Comparison of ENCODE assay signal across 20 cellular contexts in the genomic region with DNA sequence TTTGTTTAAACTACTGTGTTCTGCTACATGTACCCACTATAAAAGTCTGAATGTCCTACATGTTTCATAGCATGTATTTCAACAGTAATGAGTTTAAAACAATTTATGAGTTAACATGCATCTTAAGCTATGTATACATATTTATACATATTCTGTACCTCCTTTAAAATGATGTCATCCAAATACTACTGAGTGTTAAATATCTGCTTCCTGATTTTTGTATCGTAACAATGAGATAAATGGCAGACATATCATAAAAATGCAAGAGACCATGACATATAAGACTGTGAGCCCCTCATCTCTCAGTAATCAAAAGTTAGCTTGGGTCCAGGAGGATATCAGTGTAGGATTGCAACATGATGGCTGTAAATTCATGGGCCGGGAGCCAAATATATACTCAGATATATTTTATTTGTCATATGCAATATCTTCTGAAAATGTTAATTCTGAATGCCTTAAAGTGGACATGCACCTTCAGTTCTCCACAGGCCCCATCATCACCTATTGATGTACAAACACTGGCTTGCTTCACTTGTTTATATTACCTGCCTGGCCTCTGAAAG. TPM values are rescaled to one million over a fixed set of nuclear protein-coding genes. Genes with fewer than 3 reads are reported as not detected.
DNase-seq lines count a peak whose midpoint lies in the region; ATAC-seq and TF ChIP-seq lines count a peak whose summit lies in the region.
"Had no signal": no experiment of that assay in that cellular context is flagged by ENCODE, and none has a peak within 500 bp of the region (broad histone marks: within the 10 kb centered on the region; RNA-seq: fewer than 3 reads in every experiment).

No MANE protein-coding gene starts in this region.

- H3K36me3 Mint-ChIP-seq in MCF 10A (ENCODE audit: insufficient read depth, unreplicated experiment) (no peaks in the 10 kb centered on the region), mesothelial cell of epicardium (peaks cover 6% of the 10 kb centered on the region), type B pancreatic cell (no peaks in the 10 kb centered on the region)
- H3K36me3 Mint-ChIP-seq: activated naive CD4-positive, alpha-beta T cell treated with anti-CD3 and anti-CD28 coated beads, Interleukin-2, amount 50 U/mL, for 24 hours had no signal

- no peaks in the 10 kb centered on the region for H3K36me3 ChIP-seq in breast epithelium
- H3K36me3 ChIP-seq: gastrocnemius medialis, HAP-1, right lobe of liver had no signal

- intact Hi-C loops in breast epithelium (cut with DNase I; ENCODE audit: low total_unique reads) = no loop called here
- intact Hi-C loops in MCF 10A (cut with micrococcal nuclease) = no loop called here

- peak overlapping the region; percentile 53 to 63 (median 55) for H3K4me3 ChIP-seq in breast epithelium
- peak overlapping the region; percentile 83 for H3K4me3 ChIP-seq in coronary artery
- H3K4me3 ChIP-seq: HAP-1 had no signal

- H3K27me3 ChIP-seq in breast epithelium = no peaks in the 10 kb centered on the region
- H3K27me3 ChIP-seq: gastrocnemius medialis, right lobe of liver had no signal

- CTCF ChIA-PET in MCF 10A (lab: Yijun Ruan, JAX) = interaction anchor here (0.7 to 1.2 kb wide), 2 partner anchors 33 to 48 kb away, joined by 3 read pairs; no protein-coding TSS in a partner anchor

- H3K27ac ChIP-seq in breast epithelium (peak overlapping the region in 1 of 2 donors; percentile 49), coronary artery (no peak overlapping the region)
- H3K27ac ChIP-seq: 22Rv1, gastrocnemius medialis, VCaP had no signal

- H3K9me3 Mint-ChIP-seq in MCF 10A (ENCODE audit: unreplicated experiment) (no peaks in the 10 kb centered on the region), mesothelial cell of epicardium (no peaks in the 10 kb centered on the region), type B pancreatic cell (no peaks in the 10 kb centered on the region)
- H3K9me3 Mint-ChIP-seq: activated naive CD4-positive, alpha-beta T cell treated with anti-CD3 and anti-CD28 coated beads, Interleukin-2, amount 50 U/mL, for 24 hours; naive thymus-derived CD4-positive, alpha-beta T cell had no signal

- H3K4me1 Mint-ChIP-seq in MCF 10A (ENCODE audit: insufficient read depth, unreplicated experiment) (no peaks in the 10 kb centered on the region), mesothelial cell of epicardium (peaks cover 36% of the 10 kb centered on the region), type B pancreatic cell (ENCODE audit: unreplicated experiment) (peaks cover 9% of the 10 kb centered on the region)

- no peaks in the 10 kb centered on the region for H3K4me1 ChIP-seq in breast epithelium
- H3K4me1 ChIP-seq: right lobe of liver had no signal

- H3K27ac Mint-ChIP-seq in MCF 10A (ENCODE audit: low read depth, unreplicated experiment) = no peak overlapping the region
- peak overlapping the region; percentile 80 for H3K27ac Mint-ChIP-seq in mesothelial cell of epicardium
- H3K27ac Mint-ChIP-seq in type B pancreatic cell = no peak overlapping the region
- H3K27ac Mint-ChIP-seq: activated naive CD4-positive, alpha-beta T cell treated with anti-CD3 and anti-CD28 coated beads, Interleukin-2, amount 50 U/mL, for 24 hours; naive thymus-derived CD4-positive, alpha-beta T cell had no signal

- no peak for ATAC-seq in GM21526 (IDR thresholded peaks at IDR 0.05; ENCODE audit: low FRiP score, unreplicated experiment)
- ATAC-seq: gastrocnemius medialis; naive thymus-derived CD4-positive, alpha-beta T cell had no signal

- no peak for TF ChIP-seq CTCF in breast epithelium (IDR thresholded peaks at IDR 0.05)
- no peak for TF ChIP-seq CTCF in MCF 10A (IDR thresholded peaks at IDR 0.05; ENCODE audit: unreplicated experiment)
- TF ChIP-seq CTCF in coronary artery (IDR thresholded peaks at IDR 0.05) = no peak
- TF ChIP-seq CTCF in mesothelial cell of epicardium (IDR thresholded peaks at IDR 0.05; ENCODE audit: unreplicated experiment) = no peak
- no peak for TF ChIP-seq CTCF in type B pancreatic cell (conservative IDR thresholded peaks at IDR 0.05)

- H3K4me3 Mint-ChIP-seq in MCF 10A (ENCODE audit: unreplicated experiment) (no peak overlapping the region), mesothelial cell of epicardium (peak overlapping the region; percentile 87), type B pancreatic cell (peak overlapping the region; percentile 73)
- H3K4me3 Mint-ChIP-seq: activated naive CD4-positive, alpha-beta T cell treated with anti-CD3 and anti-CD28 coated beads, Interleukin-2, amount 50 U/mL, for 24 hours; naive thymus-derived CD4-positive, alpha-beta T cell had no signal

- TF ChIP-seq POLR2A in breast epithelium (IDR thresholded peaks at IDR 0.05) = no peak

- DNase-seq in breast epithelium (ENCODE audit: low spot score in 2 of 2) = no peak
- DNase-seq in MCF 10A (ENCODE audit: unreplicated experiment) = no peak
- no peak for DNase-seq in coronary artery (ENCODE audit: low spot score)
- DNase-seq in mesothelial cell of epicardium (ENCODE audit: low spot score in 2 of 2, unreplicated experiment in 2 of 2) = no peak
- DNase-seq in type B pancreatic cell (ENCODE audit: extremely low spot score, unreplicated experiment) = no peak
- DNase-seq in NCI-H226 = no peak
- DNase-seq in activated naive CD4-positive, alpha-beta T cell (lab: John Stamatoyannopoulos, UW) = no peak
- DNase-seq: gastrocnemius medialis; islet precursor cell; MV-4-11; naive thymus-derived CD4-positive, alpha-beta T cell; NCI-H2171 treated with DMSO at 0.1 percent for 48 hours; right lobe of liver; SK-N-SH had no signal

- BruUV-seq in MCF 10A (replicated peaks; lab: Mats Ljungman, UMichigan) = no TSS peak

- POLR2A ChIA-PET in MCF 10A (lab: Yijun Ruan, JAX) = interaction anchor here (0.6 kb wide), 1 partner anchor 15 kb away, joined by 3 read pairs; no protein-coding TSS in a partner anchor

- no peaks in the 10 kb centered on the region for H3K9me3 ChIP-seq in breast epithelium
- H3K9me3 ChIP-seq: gastrocnemius medialis, HAP-1, right lobe of liver, SK-N-SH had no signal

- H3K27me3 Mint-ChIP-seq in MCF 10A (ENCODE audit: insufficient read depth, unreplicated experiment) (no peaks in the 10 kb centered on the region), mesothelial cell of epicardium (ENCODE audit: low read depth) (no peaks in the 10 kb centered on the region), type B pancreatic cell (no peaks in the 10 kb centered on the region)

RNA-seq across cellular contexts. Expression of a gene that starts 3.6 kb away (rescaled TPM):
- total RNA-seq in breast epithelium (100 to 1,000 TPM in 1 of 3 donors, 10 to 100 TPM in 2; 22.7 to 111 (median 30.8) TPM), MCF 10A (2022) (7.4 and 9.3 TPM in 2 replicates), mesothelial cell of epicardium (438 to 472 TPM (median 459 TPM) in 3 replicates), type B pancreatic cell (ENCODE audit: low replicate concordance) (38.5 and 137 TPM in 2 replicates)
- total RNA-seq: HT-29 had no signal
